In genomic region chr2:218984239-218985020, GRCh38 we compare ENCODE assay signal across 10 cellular contexts. TPM values are rescaled to one million over a fixed set of nuclear protein-coding genes. Genes with fewer than 3 reads are reported as not detected.
A peak's percentile ranks its signal among the peaks of the same experiment; 100 is the strongest.
DNase-seq lines count a peak whose midpoint lies in the region; ATAC-seq, FAIRE-seq and TF ChIP-seq lines count a peak whose summit lies in the region.
"Had no signal": no experiment of that assay in that cellular context is flagged by ENCODE, and none has a peak within 500 bp of the region (broad histone marks: within the 10 kb centered on the region; RNA-seq: fewer than 3 reads in every experiment).

No MANE protein-coding gene starts in this region.

- no peak overlapping the region for H3K27ac Mint-ChIP-seq in neural progenitor cell

- ATAC-seq in K562, result no peak

- TF ChIP-seq CTCF in K562 (IDR thresholded peaks at IDR 0.05 in 2 of 3, conservative IDR thresholded peaks at IDR 0.05 in 1 of 3; ENCODE audit: insufficient read depth in 2 of 3, low read depth in 1 of 3, low read length in 3 of 3), result no peak
- TF ChIP-seq CTCF in neural progenitor cell (IDR thresholded peaks at IDR 0.05), result no peak

- no peaks in the 10 kb centered on the region for H3K36me3 Mint-ChIP-seq in neural progenitor cell

- no peak for FAIRE-seq in K562 (lab: Jason Lieb, UNC)

- TF ChIP-seq EP300 in K562 (IDR thresholded peaks at IDR 0.05; ENCODE audit: low read length), result no peak

- H3F3A ChIP-seq in neural progenitor cell (ENCODE audit: low read depth), result peaks cover 7% of the 10 kb centered on the region

- BruUV-seq in K562 (replicated peaks; lab: Mats Ljungman, UMichigan), result no TSS peak

- POLR2A ChIA-PET in K562 (lab: Yijun Ruan, JAX), result no interaction called here

- no peaks in the 10 kb centered on the region for H3K9me3 Mint-ChIP-seq in neural progenitor cell

- intact Hi-C loops in K562 (cut with micrococcal nuclease), result no loop called here

- DNase-seq in D341Med (ENCODE audit: low spot score), result peak; percentile 66
- DNase-seq in K562 (ENCODE audit: extremely low read depth in 1 of 4, low spot score in 3 of 4), result no peak
- peak; percentile 63 for DNase-seq in neural progenitor cell (ENCODE audit: low spot score)
- DNase-seq in substantia nigra (lab: John Stamatoyannopoulos, UW), result no peak
- DNase-seq in NCI-H2107 (lab: John Stamatoyannopoulos, UW), result no peak
- DNase-seq in RPMI8226, result no peak
- no peak for DNase-seq in ureter (ENCODE audit: low spot score)
- DNase-seq: NCI-H510A treated with DMSO at 0.1 percent for 48 hours had no signal

- peaks cover 12% of the 10 kb centered on the region for H3K4me1 Mint-ChIP-seq in neural progenitor cell

- no peak overlapping the region for H2AFZ ChIP-seq in K562 (ENCODE audit: low read depth, low read length)
- H2AFZ ChIP-seq in neural progenitor cell (replicated peaks), result no peak overlapping the region

- H3K27me3 Mint-ChIP-seq in neural progenitor cell (ENCODE audit: insufficient read depth, low read depth), result peaks cover 84% of the 10 kb centered on the region

- no peak for TF ChIP-seq POLR2A in K562 (conservative IDR thresholded peaks at IDR 0.05)

- peak overlapping the region; percentile 29 for H3K4me3 ChIP-seq in HUES64 (ENCODE audit: low read length)
- no peak overlapping the region for H3K4me3 ChIP-seq in K562
- peak overlapping the region; percentile 32 for H3K4me3 ChIP-seq in neural progenitor cell

- TF ChIP-seq RAD21 in K562 (CRISPR knock-in tag; conservative IDR thresholded peaks at IDR 0.05 in 1 of 2, IDR thresholded peaks at IDR 0.05 in 1 of 2), result no peak

- in situ Hi-C loops in K562 (cut with MboI), result no loop called here

- H3K4me1 ChIP-seq in HUES64 (ENCODE audit: insufficient read depth, low read length) (0 out of 2 replicates have a peak, but pooled peaks cover 2% of the 10 kb centered on the region), K562 (replicated peaks in 1 of 2; ENCODE audit: control insufficient read depth in 2 of 2, insufficient read depth in 2 of 2, low read length in 2 of 2) (peaks cover 3 to 23% of the 10 kb centered on the region in 2 experiments; a peak in 3 of 5 replicates), neural progenitor cell (peaks cover 14% of the 10 kb centered on the region)

- H3K9ac ChIP-seq in HUES64 (ENCODE audit: low read depth, low read length) (no peak overlapping the region), K562 (ENCODE audit: insufficient read depth in 1 of 2, low read depth in 2 of 2, low read length in 2 of 2) (no peak overlapping the region), neural progenitor cell (no peak overlapping the region)

- H3K79me2 ChIP-seq in K562 (ENCODE audit: control insufficient read depth, insufficient read depth, low read length) (no peaks in the 10 kb centered on the region), neural progenitor cell (ENCODE audit: low read depth) (no peaks in the 10 kb centered on the region)

- no peaks in the 10 kb centered on the region for H3K36me3 ChIP-seq in HUES64 (ENCODE audit: insufficient read depth, low read length)
- no peaks in the 10 kb centered on the region for H3K36me3 ChIP-seq in K562 (ENCODE audit: control insufficient read depth, insufficient read depth, low read length)
- no peaks in the 10 kb centered on the region for H3K36me3 ChIP-seq in neural progenitor cell

- 1% methylated on average over 50 of the region's 50 CpGs for WGBS in HUES64
- WGBS in K562 (ENCODE audit: insufficient coverage, low coverage, missing lambda C conversion rate), result 35% methylated on average over 37 of the region's 50 CpGs

- H3K9me3 ChIP-seq in HUES64 (ENCODE audit: insufficient read depth, low read depth, low read length) (no peaks in the 10 kb centered on the region), K562 (replicated peaks; ENCODE audit: control insufficient read depth, insufficient read depth, low read depth, low read length) (no peaks in the 10 kb centered on the region), neural progenitor cell (ENCODE audit: low read depth) (no peaks in the 10 kb centered on the region)

- peaks cover 99% of the 10 kb centered on the region for H3K27me3 ChIP-seq in HUES64 (ENCODE audit: insufficient read depth, low read length)
- H3K27me3 ChIP-seq in K562 (ENCODE audit: control insufficient read depth in 2 of 2, insufficient read depth in 2 of 2, low read length in 2 of 2), result peaks cover 0 to 26% of the 10 kb centered on the region in 2 experiments; a peak in 2 of 5 replicates
- peaks cover 100% of the 10 kb centered on the region for H3K27me3 ChIP-seq in neural progenitor cell

- no peak overlapping the region for H3K4me2 ChIP-seq in K562 (ENCODE audit: insufficient read depth, low read length)
- peak overlapping the region; percentile 77 for H3K4me2 ChIP-seq in neural progenitor cell

- no peaks in the 10 kb centered on the region for H4K20me1 ChIP-seq in K562 (replicated peaks; ENCODE audit: control insufficient read depth, insufficient read depth, low read length)
- peaks cover 83% of the 10 kb centered on the region for H4K20me1 ChIP-seq in neural progenitor cell (ENCODE audit: low read depth)

- no peaks in the 10 kb centered on the region for H3K9me1 ChIP-seq in K562 (ENCODE audit: control insufficient read depth, insufficient read depth, low read length)

- H3K27ac ChIP-seq in HUES64 (ENCODE audit: low read depth, low read length) (no peak overlapping the region), K562 (ENCODE audit: extremely low read depth, low read depth, low read length) (no peak overlapping the region), neural progenitor cell (no peak overlapping the region), substantia nigra (ENCODE audit: low read depth, low read length, poor library complexity, severe bottlenecking) (no peak overlapping the region)

- CTCF ChIA-PET in K562 (lab: Yijun Ruan, JAX; ENCODE audit: low intra/inter-chr PET ratio), result interaction anchor here (0.6 kb wide), 1 partner anchor 12 kb away, joined by 5 read pairs; no protein-coding TSS in a partner anchor

- peak overlapping the region; percentile 79 for H3K4me3 Mint-ChIP-seq in neural progenitor cell

RNA-seq across cellular contexts. Expression of gene FEV, which starts 0.6 kb away (rescaled TPM):
- not detected for polyA plus RNA-seq in HUES64 (2013, experiment 1 of 2)
- not detected for polyA plus RNA-seq in HUES64 (2013, experiment 2 of 2)
- total RNA-seq in K562 (2011; cell fraction: chromatin; rRNA removed; ENCODE audit: low replicate concordance), result 0.51 TPM in 1 of 2 replicates, not detected in the other
- total RNA-seq in K562 (2011; cell fraction: nucleolus; rRNA removed), result 0.17 TPM in 1 of 2 replicates, not detected in the other
- total RNA-seq in K562 (2011; cell fraction: nucleoplasm; rRNA removed), result 0.38 TPM in 1 of 2 replicates, not detected in the other
- total RNA-seq in K562 (2014; rRNA removed) (0.45 and 0.57 TPM in 2 replicates), K562 (2014; rRNA removed; fragmentation: Illumina TruSeq; extraction: Trizol) (0.29 TPM in 1 of 2 replicates, not detected in the other), K562 (2015; rRNA removed; fragmentation: Illumina TruSeq; extraction: Trizol) (0.36 and 0.49 TPM in 2 replicates), K562 (2021) (1.6 and 2.4 TPM in 2 replicates), neural progenitor cell (ENCODE audit: low replicate concordance) (not detected in 2 replicates), ureter (not detected)
- polyA plus RNA-seq in K562 (2011; rRNA removed) (1.1 TPM in 2 replicates), K562 (2014; fragmentation: Illumina TruSeq; extraction: Trizol) (0.79 and 0.83 TPM in 2 replicates), K562 (2014; fragmentation: Nextera tagmentation; extraction: Ambion mirVana) (under 1 TPM; 0.08 to 0.14 TPM), K562 (2014; rRNA removed) (0.78 and 1.7 TPM in 2 replicates)
- polyA plus RNA-seq in K562 (2011; cell fraction: cytosol; rRNA removed), result 1.0 and 5.2 TPM in 2 replicates
- 1.5 and 5.2 TPM in 2 replicates for polyA plus RNA-seq in K562 (2011; cell fraction: nucleus; rRNA removed)
- polyA plus RNA-seq in K562 (2012), result 5.2 and 7.5 TPM in 2 replicates
- polyA minus RNA-seq in K562 (2011; rRNA and poly(A)+ RNA removed), result 0.27 and 0.81 TPM in 2 replicates
- polyA minus RNA-seq in K562 (2011; cell fraction: cytosol; rRNA and poly(A)+ RNA removed), result 2.3 and 4.0 TPM in 2 replicates
- 0.33 and 0.94 TPM in 2 replicates for polyA minus RNA-seq in K562 (2011; cell fraction: nucleus; rRNA and poly(A)+ RNA removed)
- total RNA-seq: fibroblast of lung had no signal
- polyA plus RNA-seq: fibroblast of lung had no signal

RNA-seq across cellular contexts. Expression of gene CRYBA2, which starts 8.8 kb away (rescaled TPM):
- polyA plus RNA-seq in HUES64 (2013, experiment 1 of 2), result not detected
- polyA plus RNA-seq in HUES64 (2013, experiment 2 of 2), result not detected
- total RNA-seq in K562 (2011; cell fraction: chromatin; rRNA removed; ENCODE audit: low replicate concordance), result 1.6 TPM in 1 of 2 replicates, not detected in the other
- total RNA-seq in K562 (2011; cell fraction: nucleolus; rRNA removed), result 1.0 TPM in 1 of 2 replicates, not detected in the other
- total RNA-seq in K562 (2011; cell fraction: nucleoplasm; rRNA removed), result 0.81 TPM in 1 of 2 replicates, not detected in the other
- 0.73 TPM in 1 of 2 replicates, not detected in the other for total RNA-seq in K562 (2014; rRNA removed)
- not detected in 2 replicates for total RNA-seq in K562 (2014; rRNA removed; fragmentation: Illumina TruSeq; extraction: Trizol)
- 0.72 and 0.75 TPM in 2 replicates for total RNA-seq in K562 (2015; rRNA removed; fragmentation: Illumina TruSeq; extraction: Trizol)
- 0.51 and 0.81 TPM in 2 replicates for total RNA-seq in K562 (2021)
- 0.23 and 1.8 TPM in 2 replicates for polyA plus RNA-seq in K562 (2011; rRNA removed)
- polyA plus RNA-seq in K562 (2011; cell fraction: cytosol; rRNA removed), result 0.62 and 9.2 TPM in 2 replicates
- 1.7 and 14.2 TPM in 2 replicates for polyA plus RNA-seq in K562 (2011; cell fraction: nucleus; rRNA removed)
- 0.75 and 1.6 TPM in 2 replicates for polyA plus RNA-seq in K562 (2012)
- polyA plus RNA-seq in K562 (2014; fragmentation: Illumina TruSeq; extraction: Trizol), result not detected in 2 replicates
- under 1 TPM in 1 of 2 experiments, not detected in 1; 0.11 TPM for polyA plus RNA-seq in K562 (2014; fragmentation: Nextera tagmentation; extraction: Ambion mirVana)
- not detected in 2 replicates for polyA plus RNA-seq in K562 (2014; rRNA removed)
- 0.91 TPM in 1 of 2 replicates, not detected in the other for polyA minus RNA-seq in K562 (2011; rRNA and poly(A)+ RNA removed)
- 2.6 TPM in 1 of 2 replicates, not detected in the other for polyA minus RNA-seq in K562 (2011; cell fraction: cytosol; rRNA and poly(A)+ RNA removed)
- polyA minus RNA-seq in K562 (2011; cell fraction: nucleus; rRNA and poly(A)+ RNA removed), result 0.67 TPM in 1 of 2 replicates, not detected in the other
- not detected in 2 replicates for total RNA-seq in neural progenitor cell (ENCODE audit: low replicate concordance)
- total RNA-seq in ureter, result not detected
- total RNA-seq: fibroblast of lung had no signal
- polyA plus RNA-seq: fibroblast of lung had no signal

RNA-seq across cellular contexts. Expression of gene CDK5R2, which starts 25.0 kb away (rescaled TPM):
- polyA plus RNA-seq in HUES64 (2013, experiment 1 of 2), result 0.35 TPM
- 0.38 TPM for polyA plus RNA-seq in HUES64 (2013, experiment 2 of 2)
- total RNA-seq in K562 (2011; cell fraction: chromatin; rRNA removed; ENCODE audit: low replicate concordance), result 0.12 TPM in 1 of 2 replicates, not detected in the other
- not detected in 2 replicates for total RNA-seq in K562 (2011; cell fraction: nucleolus; rRNA removed)
- total RNA-seq in K562 (2011; cell fraction: nucleoplasm; rRNA removed), result 0.22 and 0.38 TPM in 2 replicates
- total RNA-seq in K562 (2014; rRNA removed) (not detected in 2 replicates), K562 (2014; rRNA removed; fragmentation: Illumina TruSeq; extraction: Trizol) (not detected in 2 replicates), K562 (2015; rRNA removed; fragmentation: Illumina TruSeq; extraction: Trizol) (not detected in 2 replicates), K562 (2021) (0.09 TPM in 1 of 2 replicates, not detected in the other), neural progenitor cell (ENCODE audit: low replicate concordance) (0.09 TPM in 1 of 2 replicates, not detected in the other), ureter (not detected)
- polyA plus RNA-seq in K562 (2011; rRNA removed) (not detected in 2 replicates), K562 (2014; fragmentation: Illumina TruSeq; extraction: Trizol) (not detected in 2 replicates), K562 (2014; fragmentation: Nextera tagmentation; extraction: Ambion mirVana) (not detected), K562 (2014; rRNA removed) (not detected in 2 replicates)
- polyA plus RNA-seq in K562 (2011; cell fraction: cytosol; rRNA removed), result 0.03 and 0.04 TPM in 2 replicates
- 0.08 and 0.17 TPM in 2 replicates for polyA plus RNA-seq in K562 (2011; cell fraction: nucleus; rRNA removed)
- 0.03 and 0.08 TPM in 2 replicates for polyA plus RNA-seq in K562 (2012)
- 0.09 and 0.11 TPM in 2 replicates for polyA minus RNA-seq in K562 (2011; rRNA and poly(A)+ RNA removed)
- polyA minus RNA-seq in K562 (2011; cell fraction: cytosol; rRNA and poly(A)+ RNA removed), result not detected in 2 replicates
- 0.13 and 0.22 TPM in 2 replicates for polyA minus RNA-seq in K562 (2011; cell fraction: nucleus; rRNA and poly(A)+ RNA removed)

RNA-seq across cellular contexts. Expression of gene CFAP65, which starts 56.9 kb away (rescaled TPM):
- 0.15 TPM for polyA plus RNA-seq in HUES64 (2013, experiment 1 of 2)
- 0.57 TPM for polyA plus RNA-seq in HUES64 (2013, experiment 2 of 2)
- 0.25 TPM in 1 of 2 replicates, not detected in the other for total RNA-seq in K562 (2011; cell fraction: chromatin; rRNA removed; ENCODE audit: low replicate concordance)
- not detected in 2 replicates for total RNA-seq in K562 (2011; cell fraction: nucleolus; rRNA removed)
- total RNA-seq in K562 (2011; cell fraction: nucleoplasm; rRNA removed), result not detected in 2 replicates
- total RNA-seq in K562 (2014; rRNA removed), result not detected in 2 replicates
- total RNA-seq in K562 (2014; rRNA removed; fragmentation: Illumina TruSeq; extraction: Trizol), result not detected in 2 replicates
- total RNA-seq in K562 (2015; rRNA removed; fragmentation: Illumina TruSeq; extraction: Trizol), result not detected in 2 replicates
- total RNA-seq in K562 (2021), result not detected in 2 replicates
- not detected in 2 replicates for polyA plus RNA-seq in K562 (2011; rRNA removed)
- polyA plus RNA-seq in K562 (2011; cell fraction: cytosol; rRNA removed), result not detected in 2 replicates
- not detected in 2 replicates for polyA plus RNA-seq in K562 (2011; cell fraction: nucleus; rRNA removed)
- polyA plus RNA-seq in K562 (2012), result 0.03 TPM in 1 of 2 replicates, not detected in the other
- polyA plus RNA-seq in K562 (2014; fragmentation: Illumina TruSeq; extraction: Trizol), result not detected in 2 replicates
- polyA plus RNA-seq in K562 (2014; fragmentation: Nextera tagmentation; extraction: Ambion mirVana), result not detected
- polyA plus RNA-seq in K562 (2014; rRNA removed), result not detected in 2 replicates
- not detected in 2 replicates for polyA minus RNA-seq in K562 (2011; rRNA and poly(A)+ RNA removed)
- polyA minus RNA-seq in K562 (2011; cell fraction: cytosol; rRNA and poly(A)+ RNA removed), result not detected in 2 replicates
- polyA minus RNA-seq in K562 (2011; cell fraction: nucleus; rRNA and poly(A)+ RNA removed), result not detected in 2 replicates
- 0.22 and 0.80 TPM in 2 replicates for total RNA-seq in neural progenitor cell (ENCODE audit: low replicate concordance)
- total RNA-seq in ureter, result not detected
- total RNA-seq: fibroblast of lung had no signal
- polyA plus RNA-seq: fibroblast of lung had no signal

Comparison
In these comparisons a context has a peak if more than half of its experiments do, and no peak if none do; other contexts are left out.
1. DNase-seq: peak in D341Med (single experiment) and neural progenitor cell (single experiment); none in K562 (0 of 4), substantia nigra (0 of 49), NCI-H2107 (single experiment), RPMI8226 (single experiment) and ureter (single experiment).